Comparison of ENCODE assay signal across 1 cellular context in the genomic region with DNA sequence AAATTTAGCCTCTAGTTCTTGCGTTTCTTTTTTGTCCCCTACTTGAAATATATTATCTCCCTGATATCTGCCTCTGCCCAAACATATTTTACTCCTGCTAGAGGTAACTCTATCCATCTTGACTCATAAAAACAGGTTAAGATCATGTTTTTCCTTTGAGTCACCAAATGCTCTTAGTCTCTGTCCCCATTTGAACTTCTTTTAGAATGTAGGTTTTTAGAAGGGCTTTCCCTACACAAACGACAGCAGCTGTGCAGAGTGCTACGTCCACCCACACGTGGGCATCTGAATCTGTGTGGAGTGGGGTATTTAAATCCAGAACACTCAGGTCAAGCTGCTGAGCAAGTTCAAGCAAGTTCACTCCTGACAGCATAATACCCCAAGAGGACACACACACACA.
TF ChIP-seq lines count a peak whose summit lies in the region.

No MANE protein-coding gene starts in this region.

TF ChIP-seq in HEK293, 187 proteins besides CTCF, POLR2A, EP300 and RAD21 (continued from another document):
- TF ChIP-seq, protein P1, sequence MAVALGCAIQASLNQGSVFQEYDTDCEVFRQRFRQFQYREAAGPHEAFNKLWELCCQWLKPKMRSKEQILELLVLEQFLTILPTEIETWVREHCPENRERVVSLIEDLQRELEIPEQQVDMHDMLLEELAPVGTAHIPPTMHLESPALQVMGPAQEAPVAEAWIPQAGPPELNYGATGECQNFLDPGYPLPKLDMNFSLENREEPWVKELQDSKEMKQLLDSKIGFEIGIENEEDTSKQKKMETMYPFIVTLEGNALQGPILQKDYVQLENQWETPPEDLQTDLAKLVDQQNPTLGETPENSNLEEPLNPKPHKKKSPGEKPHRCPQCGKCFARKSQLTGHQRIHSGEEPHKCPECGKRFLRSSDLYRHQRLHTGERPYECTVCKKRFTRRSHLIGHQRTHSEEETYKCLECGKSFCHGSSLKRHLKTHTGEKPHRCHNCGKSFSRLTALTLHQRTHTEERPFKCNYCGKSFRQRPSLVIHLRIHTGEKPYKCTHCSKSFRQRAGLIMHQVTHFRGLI (tag by site-specific recombination; IDR thresholded peaks at IDR 0.05), result no peak
- no peak for TF ChIP-seq ZNF701 (tag by site-specific recombination; IDR thresholded peaks at IDR 0.05)
- TF ChIP-seq ZFHX2 (tag by site-specific recombination; conservative IDR thresholded peaks at IDR 0.05), result 0 out of 2 replicates have a peak, but pooled peaks have one; percentile 22
- TF ChIP-seq, protein P2, sequence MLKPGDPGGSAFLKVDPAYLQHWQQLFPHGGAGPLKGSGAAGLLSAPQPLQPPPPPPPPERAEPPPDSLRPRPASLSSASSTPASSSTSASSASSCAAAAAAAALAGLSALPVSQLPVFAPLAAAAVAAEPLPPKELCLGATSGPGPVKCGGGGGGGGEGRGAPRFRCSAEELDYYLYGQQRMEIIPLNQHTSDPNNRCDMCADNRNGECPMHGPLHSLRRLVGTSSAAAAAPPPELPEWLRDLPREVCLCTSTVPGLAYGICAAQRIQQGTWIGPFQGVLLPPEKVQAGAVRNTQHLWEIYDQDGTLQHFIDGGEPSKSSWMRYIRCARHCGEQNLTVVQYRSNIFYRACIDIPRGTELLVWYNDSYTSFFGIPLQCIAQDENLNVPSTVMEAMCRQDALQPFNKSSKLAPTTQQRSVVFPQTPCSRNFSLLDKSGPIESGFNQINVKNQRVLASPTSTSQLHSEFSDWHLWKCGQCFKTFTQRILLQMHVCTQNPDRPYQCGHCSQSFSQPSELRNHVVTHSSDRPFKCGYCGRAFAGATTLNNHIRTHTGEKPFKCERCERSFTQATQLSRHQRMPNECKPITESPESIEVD (tag by site-specific recombination; IDR thresholded peaks at IDR 0.05), result peak; percentile 19; the same call in 1 of the 2 replicates
- no peak for TF ChIP-seq ZNF404 (tag by site-specific recombination; IDR thresholded peaks at IDR 0.05)
TF ChIP-seq in HEK293: peak in this region for 3.
